8 cellular contexts compared by ENCODE assay signal in the genomic region with DNA sequence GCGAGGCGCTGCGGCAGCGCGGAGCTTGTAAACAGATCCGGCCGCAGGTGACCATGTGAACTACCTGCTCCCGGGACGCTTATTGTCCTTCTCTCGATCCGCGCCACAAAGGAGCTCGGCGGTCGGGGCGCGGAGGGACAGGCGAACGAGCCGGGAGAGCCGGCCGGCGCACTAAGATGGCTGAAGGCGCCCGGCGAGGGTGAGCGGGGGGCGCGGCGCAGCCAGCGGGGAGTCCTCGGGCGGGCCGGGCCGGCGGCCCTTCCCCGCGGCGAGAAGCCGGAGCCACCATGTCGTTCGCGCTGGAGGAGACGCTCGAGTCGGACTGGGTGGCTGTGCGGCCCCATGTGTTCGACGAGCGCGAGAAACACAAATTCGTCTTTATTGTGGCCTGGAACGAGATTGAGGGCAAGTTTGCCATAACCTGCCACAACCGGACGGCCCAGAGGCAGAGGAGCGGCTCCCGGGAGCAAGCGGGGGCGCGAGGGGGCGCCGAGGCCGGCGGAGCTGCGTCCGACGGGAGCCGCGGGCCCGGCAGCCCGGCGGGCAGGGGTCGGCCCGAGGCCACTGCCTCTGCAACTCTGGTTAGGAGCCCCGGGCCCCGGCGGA. TPM values are rescaled to one million over a fixed set of nuclear protein-coding genes. Genes with fewer than 3 reads are reported as not detected.
DNase-seq lines count a peak whose midpoint lies in the region; ATAC-seq and TF ChIP-seq lines count a peak whose summit lies in the region.

No MANE protein-coding gene starts in this region.

- H3K9me3 Mint-ChIP-seq in CD14-positive monocyte, result peaks cover 0 to 14% (median 0%) of the 10 kb centered on the region in 7 donors
- H3K9me3 Mint-ChIP-seq in T-helper 2 cell treated with Interferon-gamma antibody and Interleukin-4, amounts not matched to agents 5 μg/mL and 100 μg/mL, for 36 hours, result no peaks in the 10 kb centered on the region

- peaks cover 35% of the 10 kb centered on the region for H3K4me1 Mint-ChIP-seq in CD14-positive monocyte
- H3K4me1 Mint-ChIP-seq in T-helper 2 cell treated with Interferon-gamma antibody and Interleukin-4, amounts not matched to agents 5 μg/mL and 100 μg/mL, for 36 hours (ENCODE audit: low read depth), result peaks cover 29% of the 10 kb centered on the region

- DNase-seq in CD14-positive monocyte (ENCODE audit: low spot score) (no peak), cerebellar cortex (ENCODE audit: low spot score) (peak; percentile 24), left kidney (ENCODE audit: low read depth, low spot score) (peak; percentile 78), NCI-H1436 (lab: John Stamatoyannopoulos, UW) (no peak)
- peak; percentile 33 for DNase-seq in T-helper 2 cell treated with Interferon-gamma antibody and Interleukin-4, amounts not matched to agents 5 μg/mL and 100 μg/mL, for 36 hours (ENCODE audit: low spot score)
- DNase-seq in stimulated activated CD8-positive, alpha-beta memory T cell treated with anti-CD3 and anti-CD28 coated beads, Interleukin-15, amount 100 ng/mL, for 48 hours (ENCODE audit: low read depth in 2 of 2), result peak; percentile 5 to 17

- no peak for TF ChIP-seq CTCF in CD14-positive monocyte (IDR thresholded peaks at IDR 0.05)

- intact Hi-C loops in CD14-positive monocyte (cut with micrococcal nuclease), result no loop called here

- ATAC-seq in GM19324 (IDR thresholded peaks at IDR 0.05; ENCODE audit: low FRiP score, unreplicated experiment), result peak; percentile 27
- ATAC-seq in HG03354 (IDR thresholded peaks at IDR 0.05; ENCODE audit: poor library complexity, severe bottlenecking, unreplicated experiment), result peak; percentile 28

- H3K27me3 Mint-ChIP-seq in CD14-positive monocyte (ENCODE audit: low read depth in 3 of 3), result peaks cover 19 to 28% (median 27%) of the 10 kb centered on the region in 3 donors
- no peaks in the 10 kb centered on the region for H3K27me3 Mint-ChIP-seq in T-helper 2 cell treated with Interferon-gamma antibody and Interleukin-4, amounts not matched to agents 5 μg/mL and 100 μg/mL, for 36 hours (ENCODE audit: low read depth)

- H3K4me3 Mint-ChIP-seq in CD14-positive monocyte, result peak overlapping the region; percentile 94 to 95
- H3K4me3 Mint-ChIP-seq in T-helper 2 cell treated with Interferon-gamma antibody and Interleukin-4, amounts not matched to agents 5 μg/mL and 100 μg/mL, for 36 hours, result peak overlapping the region; percentile 82

- peaks cover 5 to 6% of the 10 kb centered on the region in 2 donors for H3K36me3 Mint-ChIP-seq in CD14-positive monocyte
- H3K36me3 Mint-ChIP-seq in T-helper 2 cell treated with Interferon-gamma antibody and Interleukin-4, amounts not matched to agents 5 μg/mL and 100 μg/mL, for 36 hours (ENCODE audit: low read depth), result no peaks in the 10 kb centered on the region

- peak overlapping the region in 6 of 7 donors; percentile 53 to 89 (median 80) for H3K27ac Mint-ChIP-seq in CD14-positive monocyte
- H3K27ac Mint-ChIP-seq in T-helper 2 cell treated with Interferon-gamma antibody and Interleukin-4, amounts not matched to agents 5 μg/mL and 100 μg/mL, for 36 hours, result peak overlapping the region; percentile 80

RNA-seq across cellular contexts. Expression of a gene that starts 0.5 kb away (rescaled TPM):
- polyA plus RNA-seq in CD14-positive monocyte, result 1 to 10 TPM in 1 of 2 donors, under 1 TPM in 1; 0.60 to 1.1 TPM

Comparison
In these comparisons a context has a peak if more than half of its experiments do, and no peak if none do; other contexts are left out.
1. DNase-seq: peak in T-helper 2 cell treated with Interferon-gamma antibody and Interleukin-4, amounts not matched to agents 5 μg/mL and 100 μg/mL, for 36 hours (single experiment), cerebellar cortex (single experiment), left kidney (single experiment) and stimulated activated CD8-positive, alpha-beta memory T cell treated with anti-CD3 and anti-CD28 coated beads, Interleukin-15, amount 100 ng/mL, for 48 hours (2 of 2); none in CD14-positive monocyte (single experiment) and NCI-H1436 (single experiment).